In genomic region chr6:113182370-113183141, GRCh38 we compare ENCODE assay signal across 1 cellular context.
TF ChIP-seq lines count a peak whose summit lies in the region.

No MANE protein-coding gene starts in this region.

TF ChIP-seq in HepG2, 621 proteins besides CTCF, POLR2A, EP300 and RAD21 (continued from another document):
- TF ChIP-seq ZNF770 (CRISPR knock-in tag; IDR thresholded peaks at IDR 0.05), result no peak
- TF ChIP-seq AGO2 (optimal IDR thresholded peaks at IDR 0.05; ENCODE audit: low read depth, low read length), result no peak
- no peak for TF ChIP-seq ZNF576 (CRISPR knock-in tag; IDR thresholded peaks at IDR 0.05)
- TF ChIP-seq ISL2 (CRISPR knock-in tag; IDR thresholded peaks at IDR 0.05), result no peak
- TF ChIP-seq BORCS8-MEF2B (CRISPR knock-in tag; IDR thresholded peaks at IDR 0.05), result no peak
- no peak for TF ChIP-seq IKZF1 (IDR thresholded peaks at IDR 0.05)
- no peak for TF ChIP-seq NFKB2 (CRISPR knock-in tag; IDR thresholded peaks at IDR 0.05; ENCODE audit: borderline replicate concordance)
